3 cellular contexts compared by ENCODE assay signal in genomic region chr7:6654842-6655610, GRCh38.
TF ChIP-seq lines count a peak whose summit lies in the region.

No MANE protein-coding gene starts in this region.

TF ChIP-seq in SK-N-SH, 30 proteins besides CTCF, POLR2A, EP300 and RAD21:
- no peak for TF ChIP-seq MXI1 (IDR thresholded peaks at IDR 0.05; ENCODE audit: low read depth, low read length)
- TF ChIP-seq ELF1 (IDR thresholded peaks at IDR 0.05), result no peak

TF ChIP-seq in SK-N-SH treated with all-trans-retinoic acid at 6 μM for 48 hours, 23 proteins besides CTCF, POLR2A, EP300 and RAD21:
- TF ChIP-seq OSR1 (CRISPR knock-in tag; IDR thresholded peaks at IDR 0.05) (no peak), ZNF70 (CRISPR knock-in tag; IDR thresholded peaks at IDR 0.05) (no peak), TOX (CRISPR knock-in tag; IDR thresholded peaks at IDR 0.05; ENCODE audit: borderline replicate concordance) (no peak), TSHZ2 (CRISPR knock-in tag; IDR thresholded peaks at IDR 0.05) (no peak), BACH2 (CRISPR knock-in tag; IDR thresholded peaks at IDR 0.05; ENCODE audit: borderline replicate concordance) (no peak)

TF ChIP-seq in endothelial cell of umbilical vein, 7 proteins besides CTCF, POLR2A, EP300 and RAD21:
- TF ChIP-seq EZH2 (IDR thresholded peaks at IDR 0.05; ENCODE audit: borderline replicate concordance, low read depth, low read length, severe bottlenecking), result no peak
- no peak for TF ChIP-seq FOS (IDR thresholded peaks at IDR 0.05; ENCODE audit: borderline replicate concordance, insufficient read depth, low read length)
- TF ChIP-seq GATA2 (IDR thresholded peaks at IDR 0.05; ENCODE audit: insufficient read depth, insufficient read length, low read depth, low read length), result no peak
- TF ChIP-seq JUN (IDR thresholded peaks at IDR 0.05; ENCODE audit: borderline replicate concordance, insufficient read depth, insufficient read length, low read depth), result no peak
- no peak for TF ChIP-seq MAX (IDR thresholded peaks at IDR 0.05; ENCODE audit: insufficient read depth, insufficient read length)
- no peak for TF ChIP-seq POLR2AphosphoS5 (IDR thresholded peaks at IDR 0.05; ENCODE audit: insufficient read depth, low read depth, low read length)
- TF ChIP-seq MYC (IDR thresholded peaks at IDR 0.05; ENCODE audit: low read depth, low read length), result no peak
